In the genomic region with DNA sequence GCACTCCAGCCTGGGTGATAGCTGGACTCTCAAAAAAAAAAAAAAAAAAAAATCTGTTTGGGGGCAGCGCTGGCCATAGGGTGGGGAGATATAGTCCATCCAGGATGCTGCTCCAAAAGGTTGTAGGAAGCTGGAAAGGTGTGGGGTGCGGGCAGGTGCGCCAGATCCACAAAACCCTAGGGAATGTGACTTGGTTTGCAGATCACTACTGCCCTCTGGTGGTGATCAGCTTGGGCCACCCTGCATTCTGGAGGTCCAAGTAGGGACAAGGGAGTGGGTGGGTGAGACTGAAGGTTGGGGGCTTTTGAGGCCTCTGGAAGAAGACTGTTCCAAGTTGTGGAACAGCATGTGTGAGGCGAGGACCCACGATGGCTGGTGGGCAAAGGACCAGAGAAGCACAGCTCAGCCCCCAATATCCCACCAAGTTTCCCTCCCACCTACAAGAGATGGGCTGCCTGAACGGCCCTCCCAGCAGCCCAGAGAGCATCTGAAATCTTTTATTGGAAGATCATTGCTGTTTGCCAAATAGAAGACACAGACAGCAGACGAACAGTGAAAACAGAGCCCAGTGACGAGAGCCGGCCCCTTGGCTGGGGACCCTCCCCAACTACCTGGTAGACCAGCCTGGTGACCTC, we compare ENCODE assay signal across 8 cellular contexts. TPM values are rescaled to one million over a fixed set of nuclear protein-coding genes. Genes with fewer than 3 reads are reported as not detected.
DNase-seq lines count a peak whose midpoint lies in the region; ATAC-seq, FAIRE-seq and TF ChIP-seq lines count a peak whose summit lies in the region.

No MANE protein-coding gene starts in this region.

- H3K4me1 ChIP-seq in A549 (no peaks in the 10 kb centered on the region), colonic mucosa (no peaks in the 10 kb centered on the region), lower lobe of right lung (peaks cover 9% of the 10 kb centered on the region)

- peak; percentile 55 to 56 for TF ChIP-seq RAD21 in A549 (conservative IDR thresholded peaks at IDR 0.05 in 1 of 2, IDR thresholded peaks at IDR 0.05 in 1 of 2)

- intact Hi-C loops in activated CD4-positive, alpha-beta T cell treated with anti-CD3 and anti-CD28 coated beads for 36 hours (cut with DNase I, micrococcal nuclease): no loop called here
- intact Hi-C loops in colonic mucosa (cut with DNase I) (loop anchor here (1.0 kb wide), 1 partner anchor 121 kb away; no protein-coding TSS in a partner anchor), lower lobe of right lung (cut with DNase I) (no loop called here)

- H3K4me2 ChIP-seq in A549: no peak overlapping the region

- no peaks in the 10 kb centered on the region for H3K27me3 ChIP-seq in colonic mucosa
- no peaks in the 10 kb centered on the region for H3K27me3 ChIP-seq in lower lobe of right lung (ENCODE audit: low read depth)

- H3K27ac ChIP-seq in A549 (no peak overlapping the region), colonic mucosa (no peak overlapping the region), lower lobe of right lung (no peak overlapping the region)

- H3K27ac Mint-ChIP-seq in activated CD4-positive, alpha-beta T cell treated with anti-CD3 and anti-CD28 coated beads for 36 hours: peak overlapping the region; percentile 44

- H3K36me3 ChIP-seq in colonic mucosa: peaks cover 16% of the 10 kb centered on the region
- peaks cover 51% of the 10 kb centered on the region for H3K36me3 ChIP-seq in lower lobe of right lung

- WGBS in A549 (ENCODE audit: missing lambda C conversion rate): 38% methylated on average over 9 of the region's 9 CpGs

- DNase-seq in A549 (ENCODE audit: low read depth in 1 of 2, low spot score in 1 of 2): peak; percentile 64 to 78
- no peak for DNase-seq in GM12892 (ENCODE audit: insufficient read length)
- DNase-seq in NCI-H2196 treated with DMSO at 0.1 percent for 48 hours (lab: John Stamatoyannopoulos, UW; ENCODE audit: unreplicated experiment): peak; percentile 48
- DNase-seq in activated CD4-positive, alpha-beta T cell treated with anti-CD3 and anti-CD28 coated beads for 36 hours: peak; percentile 80
- peak; percentile 80 for DNase-seq in colonic mucosa
- peak; percentile 70 for DNase-seq in lower lobe of right lung
- peak; percentile 34 to 40 for DNase-seq in stimulated activated CD8-positive, alpha-beta memory T cell treated with anti-CD3 and anti-CD28 coated beads, Interleukin-4, amount 100 ng/mL, for 4 hours (ENCODE audit: low read depth in 2 of 2, low spot score in 1 of 2)
- DNase-seq in NK-92 treated with Interleukin-12 subunit alpha and Interleukin-12 subunit beta, amount 100 ng/mL, for 24 hours (lab: John Stamatoyannopoulos, UW): no peak

- H3K4me3 Mint-ChIP-seq in activated CD4-positive, alpha-beta T cell treated with anti-CD3 and anti-CD28 coated beads for 36 hours: no peak overlapping the region

- ATAC-seq in A549 (peak; percentile 76 to 79), lower lobe of right lung (peak; percentile 78 to 81)
- peak; percentile 54 for ATAC-seq in activated CD4-positive, alpha-beta T cell treated with anti-CD3 and anti-CD28 coated beads for 36 hours

- CTCF ChIA-PET in A549 (lab: Yijun Ruan, JAX): interaction anchor here (0.6 to 5.3 kb wide), 22 partner anchors 8 to 463 kb away, joined by 3 to 80 read pairs (median 5); partner anchors contain the start of genes CDC37, ICAM1, ICAM4 and ICAM5
- CTCF ChIA-PET in activated CD4-positive, alpha-beta T cell treated with anti-CD3 and anti-CD28 coated beads for 36 hours (lab: Charles Lee): interaction anchor here (0.6 to 8.7 kb wide), 13 partner anchors 10 to 200 kb away, joined by 3 to 165 read pairs (median 4); partner anchors contain the start of genes ICAM1, RAVER1 and TYK2

- FAIRE-seq in A549 (lab: Jason Lieb, UNC): no peak
- peak; percentile 91 for FAIRE-seq in GM12892 (lab: Jason Lieb, UNC)

- H3K4me1 Mint-ChIP-seq in activated CD4-positive, alpha-beta T cell treated with anti-CD3 and anti-CD28 coated beads for 36 hours: no peaks in the 10 kb centered on the region

- TF ChIP-seq POLR2A in A549 (IDR thresholded peaks at IDR 0.05; ENCODE audit: low read length) (no peak), GM12892 (IDR thresholded peaks at IDR 0.05; ENCODE audit: low read depth, low read length) (no peak; the same call in 1 of the 2 replicates)

- peak; percentile 67 for TF ChIP-seq CTCF in A549 (IDR thresholded peaks at IDR 0.05)
- peak; percentile 67 for TF ChIP-seq CTCF in colonic mucosa (IDR thresholded peaks at IDR 0.05)
- TF ChIP-seq CTCF in lower lobe of right lung (IDR thresholded peaks at IDR 0.05): peak; percentile 83

- no peak for TF ChIP-seq EP300 in A549 (IDR thresholded peaks at IDR 0.05)

- H3K9me3 Mint-ChIP-seq in activated CD4-positive, alpha-beta T cell treated with anti-CD3 and anti-CD28 coated beads for 36 hours (ENCODE audit: low read depth): no peaks in the 10 kb centered on the region

- H3K9ac ChIP-seq in colonic mucosa (ENCODE audit: low read depth in 2 of 2, low read length in 2 of 2): no peak overlapping the region

- no peaks in the 10 kb centered on the region for H3K27me3 Mint-ChIP-seq in activated CD4-positive, alpha-beta T cell treated with anti-CD3 and anti-CD28 coated beads for 36 hours

- peaks cover 28% of the 10 kb centered on the region for H3K36me3 Mint-ChIP-seq in activated CD4-positive, alpha-beta T cell treated with anti-CD3 and anti-CD28 coated beads for 36 hours (ENCODE audit: low read depth)

- H3K9me3 ChIP-seq in A549: no peaks in the 10 kb centered on the region
- H3K9me3 ChIP-seq in colonic mucosa: no peaks in the 10 kb centered on the region
- no peaks in the 10 kb centered on the region for H3K9me3 ChIP-seq in lower lobe of right lung

- POLR2A ChIA-PET in A549 (lab: Yijun Ruan, JAX): interaction anchor here (0.6 to 0.7 kb wide), 2 partner anchors 10 to 128 kb away, joined by 4 to 5 read pairs; partner anchors contain the start of gene TYK2
- POLR2A ChIA-PET in activated CD4-positive, alpha-beta T cell treated with anti-CD3 and anti-CD28 coated beads for 36 hours (lab: Charles Lee): interaction anchor here (0.6 to 1.6 kb wide), 3 partner anchors 10 to 132 kb away, joined by 4 to 6 read pairs (median 4); no protein-coding TSS in a partner anchor

- H3K4me3 ChIP-seq in A549 (no peak overlapping the region), colonic mucosa (no peak overlapping the region), lower lobe of right lung (no peak overlapping the region)

TF ChIP-seq in A549, 52 proteins besides CTCF, POLR2A, EP300 and RAD21 (continues in another document):
- peak; percentile 59 for TF ChIP-seq SMC3 (IDR thresholded peaks at IDR 0.05)

RNA-seq across cellular contexts. Expression of gene TYK2, which starts 10.4 kb away (rescaled TPM):
- 17.0 and 41.4 TPM in 2 replicates for polyA plus RNA-seq in A549 (2011; rRNA removed)
- polyA plus RNA-seq in A549 (2012; cell fraction: cytosol; rRNA removed): 45.6 and 49.9 TPM in 2 replicates
- 275 and 321 TPM in 2 replicates for polyA plus RNA-seq in A549 (2012; cell fraction: nucleus; rRNA removed)
- polyA plus RNA-seq in A549 (2017; fragmentation: RNase III; extraction: RNeasy Plus Mini Kit Qiagen cat#74134 plus additional on column Dnase treatment): 51.9 to 65.6 TPM (median 57.1 TPM) in 3 replicates
- polyA minus RNA-seq in A549 (2011; rRNA and poly(A)+ RNA removed): 29.5 and 37.4 TPM in 2 replicates
- 197 TPM for polyA plus RNA-seq in GM12892 (2012; ENCODE audit: missing spikeins)
- 100 to 1,000 TPM; 151 to 197 TPM for total RNA-seq in activated CD4-positive, alpha-beta T cell treated with anti-CD3 and anti-CD28 coated beads for 36 hours
- total RNA-seq in colonic mucosa: 100 to 1,000 TPM in 1 of 2 donors, 10 to 100 TPM in 1; 76.3 to 148 TPM
- total RNA-seq in lower lobe of right lung: 164 TPM

RNA-seq across cellular contexts. Expression of gene CDC37, which starts 12.6 kb away (rescaled TPM):
- 125 and 152 TPM in 2 replicates for polyA plus RNA-seq in A549 (2011; rRNA removed)
- polyA plus RNA-seq in A549 (2012; cell fraction: cytosol; rRNA removed): 336 and 384 TPM in 2 replicates
- 630 and 656 TPM in 2 replicates for polyA plus RNA-seq in A549 (2012; cell fraction: nucleus; rRNA removed)
- 214 to 236 TPM (median 220 TPM) in 3 replicates for polyA plus RNA-seq in A549 (2017; fragmentation: RNase III; extraction: RNeasy Plus Mini Kit Qiagen cat#74134 plus additional on column Dnase treatment)
- polyA minus RNA-seq in A549 (2011; rRNA and poly(A)+ RNA removed): 57.2 and 58.2 TPM in 2 replicates
- polyA plus RNA-seq in GM12892 (2012; ENCODE audit: missing spikeins): 114 TPM
- total RNA-seq in activated CD4-positive, alpha-beta T cell treated with anti-CD3 and anti-CD28 coated beads for 36 hours: 100 to 1,000 TPM; 178 to 190 TPM
- total RNA-seq in colonic mucosa: 100 to 1,000 TPM; 128 to 286 TPM
- 154 TPM for total RNA-seq in lower lobe of right lung

RNA-seq across cellular contexts. Expression of gene PDE4A, which starts 29.6 kb away (rescaled TPM):
- polyA plus RNA-seq in A549 (2011; rRNA removed): 1.2 and 2.2 TPM in 2 replicates
- polyA plus RNA-seq in A549 (2012; cell fraction: cytosol; rRNA removed): 2.4 and 3.5 TPM in 2 replicates
- polyA plus RNA-seq in A549 (2012; cell fraction: nucleus; rRNA removed): 4.6 and 5.4 TPM in 2 replicates
- 3.7 to 3.9 TPM (median 3.9 TPM) in 3 replicates for polyA plus RNA-seq in A549 (2017; fragmentation: RNase III; extraction: RNeasy Plus Mini Kit Qiagen cat#74134 plus additional on column Dnase treatment)
- 5.6 and 7.0 TPM in 2 replicates for polyA minus RNA-seq in A549 (2011; rRNA and poly(A)+ RNA removed)
- polyA plus RNA-seq in GM12892 (2012; ENCODE audit: missing spikeins): 4.5 TPM
- total RNA-seq in activated CD4-positive, alpha-beta T cell treated with anti-CD3 and anti-CD28 coated beads for 36 hours: 1 to 10 TPM; 3.9 to 4.3 TPM
- total RNA-seq in colonic mucosa: 10 to 100 TPM in 1 of 2 donors, 1 to 10 TPM in 1; 8.6 to 13.8 TPM
- total RNA-seq in lower lobe of right lung: 35.9 TPM

RNA-seq across cellular contexts. Expression of gene ICAM3, which starts 51.3 kb away (rescaled TPM):
- polyA plus RNA-seq in A549 (2011; rRNA removed) (4.7 and 5.3 TPM in 2 replicates), A549 (2017; fragmentation: RNase III; extraction: RNeasy Plus Mini Kit Qiagen cat#74134 plus additional on column Dnase treatment) (6.2 to 7.3 TPM (median 6.6 TPM) in 3 replicates)
- 11.2 and 11.4 TPM in 2 replicates for polyA plus RNA-seq in A549 (2012; cell fraction: cytosol; rRNA removed)
- polyA plus RNA-seq in A549 (2012; cell fraction: nucleus; rRNA removed): 4.3 and 5.1 TPM in 2 replicates
- polyA minus RNA-seq in A549 (2011; rRNA and poly(A)+ RNA removed): 4.4 and 6.0 TPM in 2 replicates
- polyA plus RNA-seq in GM12892 (2012; ENCODE audit: missing spikeins): 105 TPM
- total RNA-seq in activated CD4-positive, alpha-beta T cell treated with anti-CD3 and anti-CD28 coated beads for 36 hours: 100 to 1,000 TPM; 109 to 122 TPM
- total RNA-seq in colonic mucosa (10 to 100 TPM; 27.2 to 31.8 TPM), lower lobe of right lung (33.0 TPM)

RNA-seq across cellular contexts. Expression of gene RAVER1, which starts 57.4 kb away (rescaled TPM):
- 1.8 and 3.0 TPM in 2 replicates for polyA plus RNA-seq in A549 (2011; rRNA removed)
- polyA plus RNA-seq in A549 (2012; cell fraction: cytosol; rRNA removed): 12.5 and 20.2 TPM in 2 replicates
- 26.1 and 45.9 TPM in 2 replicates for polyA plus RNA-seq in A549 (2012; cell fraction: nucleus; rRNA removed)
- 20.4 to 22.1 TPM (median 21.4 TPM) in 3 replicates for polyA plus RNA-seq in A549 (2017; fragmentation: RNase III; extraction: RNeasy Plus Mini Kit Qiagen cat#74134 plus additional on column Dnase treatment)
- 2.4 and 3.4 TPM in 2 replicates for polyA minus RNA-seq in A549 (2011; rRNA and poly(A)+ RNA removed)
- 4.1 TPM for polyA plus RNA-seq in GM12892 (2012; ENCODE audit: missing spikeins)
- 10 to 100 TPM; 83.7 to 90.8 TPM for total RNA-seq in activated CD4-positive, alpha-beta T cell treated with anti-CD3 and anti-CD28 coated beads for 36 hours
- total RNA-seq in colonic mucosa: 100 to 1,000 TPM in 1 of 2 donors, 10 to 100 TPM in 1; 67.1 to 101 TPM
- 29.6 TPM for total RNA-seq in lower lobe of right lung

Comparison
In these comparisons a context has a peak if more than half of its experiments do, and no peak if none do; other contexts are left out.
1. DNase-seq: peak in A549 (2 of 2), NCI-H2196 treated with DMSO at 0.1 percent for 48 hours (single experiment), activated CD4-positive, alpha-beta T cell treated with anti-CD3 and anti-CD28 coated beads for 36 hours (single experiment), colonic mucosa (single experiment), lower lobe of right lung (single experiment) and stimulated activated CD8-positive, alpha-beta memory T cell treated with anti-CD3 and anti-CD28 coated beads, Interleukin-4, amount 100 ng/mL, for 4 hours (2 of 2); none in GM12892 (single experiment) and NK-92 treated with Interleukin-12 subunit alpha and Interleukin-12 subunit beta, amount 100 ng/mL, for 24 hours (single experiment).
2. Peak in every context shown above with its lines, with median percentiles within 50 percentile points of each other: ATAC-seq and CTCF ChIP-seq.